ENCODE assay signal across 32 cellular contexts in genomic region chr20:17798601-17799000, GRCh38.
"Had no signal": no experiment of that assay in that cellular context is flagged by ENCODE, and none has a peak within 500 bp of the region (broad histone marks: within the 10 kb centered on the region; RNA-seq: fewer than 3 reads in every experiment).

No MANE protein-coding gene starts in this region.

- H3K4me3 ChIP-seq: cardiac muscle cell had no signal

- H3K27me3 ChIP-seq: brain microvascular endothelial cell, cardiac muscle cell had no signal

- H3K36me3 Mint-ChIP-seq: activated CD8-positive, alpha-beta memory T cell treated with anti-CD3 and anti-CD28 coated beads, Interleukin-2, amount 10 ng/mL, durations not matched to agents 7 days and 5 days; activated naive CD8-positive, alpha-beta T cell treated with anti-CD3 and anti-CD28 coated beads for 36 hours had no signal

- H3K4me1 Mint-ChIP-seq: activated CD4-positive, alpha-beta memory T cell treated with anti-CD3 and anti-CD28 coated beads, Interleukin-2, amount 10 ng/mL, durations not matched to agents 7 days and 5 days; activated CD8-positive, alpha-beta memory T cell treated with anti-CD3 and anti-CD28 coated beads, Interleukin-2, amount 10 ng/mL, durations not matched to agents 7 days and 5 days; activated naive CD8-positive, alpha-beta T cell treated with anti-CD3 and anti-CD28 coated beads for 36 hours had no signal

- H3K36me3 ChIP-seq: brain microvascular endothelial cell, cardiac muscle cell, WERI-Rb-1 had no signal

- FAIRE-seq: RCC 7860 had no signal

- ATAC-seq: activated CD8-positive, alpha-beta memory T cell treated with anti-CD3 and anti-CD28 coated beads, Interleukin-2, amount 10 ng/mL, durations not matched to agents 7 days and 5 days had no signal

- H3K27ac ChIP-seq: brain microvascular endothelial cell, cardiac muscle cell, RWPE1, WERI-Rb-1 had no signal

- H3K4me3 Mint-ChIP-seq: activated CD4-positive, alpha-beta memory T cell treated with anti-CD3 and anti-CD28 coated beads, Interleukin-2, amount 10 ng/mL, durations not matched to agents 7 days and 5 days; activated CD8-positive, alpha-beta memory T cell treated with anti-CD3 and anti-CD28 coated beads, Interleukin-2, amount 10 ng/mL, durations not matched to agents 7 days and 5 days; activated naive CD8-positive, alpha-beta T cell treated with anti-CD3 and anti-CD28 coated beads for 36 hours had no signal

- H3K27ac Mint-ChIP-seq: activated CD4-positive, alpha-beta memory T cell treated with anti-CD3 and anti-CD28 coated beads, Interleukin-2, amount 10 ng/mL, durations not matched to agents 7 days and 5 days; activated CD8-positive, alpha-beta memory T cell treated with anti-CD3 and anti-CD28 coated beads, Interleukin-2, amount 10 ng/mL, durations not matched to agents 7 days and 5 days; activated naive CD8-positive, alpha-beta T cell treated with anti-CD3 and anti-CD28 coated beads for 36 hours had no signal

- DNase-seq: activated CD4-positive, alpha-beta memory T cell treated with anti-CD3 and anti-CD28 coated beads, Interleukin-2, amount 10 ng/mL, durations not matched to agents 7 days and 5 days; activated CD4-positive, alpha-beta T cell treated with anti-CD3 and anti-CD28 coated beads for 1 hour; activated CD4-positive, alpha-beta T cell treated with anti-CD3 and anti-CD28 coated beads for 48 hours; activated CD4-positive, CD25-positive, alpha-beta regulatory T cell; activated CD8-positive, alpha-beta memory T cell treated with anti-CD3 and anti-CD28 coated beads for 24 hours; activated CD8-positive, alpha-beta memory T cell treated with anti-CD3 and anti-CD28 coated beads, Interleukin-2, amount 10 ng/mL, durations not matched to agents 7 days and 5 days; activated CD8-positive, alpha-beta memory T cell treated with anti-CD3 and anti-CD28 coated beads, Interleukin-2, amount 50 U/mL, for 48 hours; activated effector memory CD4-positive, alpha-beta T cell treated with anti-CD3 and anti-CD28 coated beads, Interleukin-2, amount 50 U/mL, for 16 hours; activated naive CD4-positive, alpha-beta T cell; activated naive CD4-positive, alpha-beta T cell treated with anti-CD3 and anti-CD28 coated beads, Interleukin-2, amount 50 U/mL, for 16 hours; activated naive CD8-positive, alpha-beta T cell treated with anti-CD3 and anti-CD28 coated beads for 36 hours; activated T-cell treated with anti-CD3 and anti-CD28 coated beads, Interleukin-2, amount 50 U/mL, for 48 hours; amniotic stem cell; aorta; brain microvascular endothelial cell; Kasumi-1; KG1; MM.1S; MV-4-11; NCI-H1092; NCI-H1436 treated with DMSO at 0.1 percent for 48 hours; NCI-H1694 treated with DMSO at 0.1 percent for 48 hours; NCI-H2029; NCI-H345; NCI-H524 treated with DMSO at 0.1 percent for 48 hours; Right ventricle myocardium superior; SW 1271; T1000; WERI-Rb-1 had no signal
